Comparison of ENCODE assay signal across 1 cellular context in genomic region chr22:44544523-44545433, GRCh38.
TF ChIP-seq lines count a peak whose summit lies in the region.

No MANE protein-coding gene starts in this region.

TF ChIP-seq in H1, 55 proteins besides CTCF, POLR2A, EP300 and RAD21:
- TF ChIP-seq SIX5 (IDR thresholded peaks at IDR 0.05; ENCODE audit: low read depth, low read length) (no peak), ASH2L (IDR thresholded peaks at IDR 0.05; ENCODE audit: low read length) (no peak), CHD2 (IDR thresholded peaks at IDR 0.05; ENCODE audit: low read length) (no peak), YY1 (IDR thresholded peaks at IDR 0.05; ENCODE audit: low read depth, low read length) (no peak), RNF2 (IDR thresholded peaks at IDR 0.05; ENCODE audit: borderline replicate concordance, low read depth, low read length, missing control alignments, poor library complexity, severe bottlenecking) (no peak), HDAC6 (IDR thresholded peaks at IDR 0.05; ENCODE audit: low read depth, low read length) (no peak), EZH2 (IDR thresholded peaks at IDR 0.05; ENCODE audit: low read depth, low read length, severe bottlenecking) (no peak), RBBP5 (IDR thresholded peaks at IDR 0.05; ENCODE audit: borderline replicate concordance, low read depth, low read length) (no peak), RXRA (IDR thresholded peaks at IDR 0.05; ENCODE audit: insufficient read depth, low read depth, low read length) (no peak), KDM1A (IDR thresholded peaks at IDR 0.05; ENCODE audit: borderline replicate concordance, low read length) (no peak), SAP30 (IDR thresholded peaks at IDR 0.05; ENCODE audit: insufficient read depth, insufficient replicate concordance, low read length) (no peak)
- TF ChIP-seq, protein P1, sequence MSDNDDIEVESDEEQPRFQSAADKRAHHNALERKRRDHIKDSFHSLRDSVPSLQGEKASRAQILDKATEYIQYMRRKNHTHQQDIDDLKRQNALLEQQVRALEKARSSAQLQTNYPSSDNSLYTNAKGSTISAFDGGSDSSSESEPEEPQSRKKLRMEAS (IDR thresholded peaks at IDR 0.05) = no peak
